Comparison of ENCODE assay signal across 12 cellular contexts in the genomic region with DNA sequence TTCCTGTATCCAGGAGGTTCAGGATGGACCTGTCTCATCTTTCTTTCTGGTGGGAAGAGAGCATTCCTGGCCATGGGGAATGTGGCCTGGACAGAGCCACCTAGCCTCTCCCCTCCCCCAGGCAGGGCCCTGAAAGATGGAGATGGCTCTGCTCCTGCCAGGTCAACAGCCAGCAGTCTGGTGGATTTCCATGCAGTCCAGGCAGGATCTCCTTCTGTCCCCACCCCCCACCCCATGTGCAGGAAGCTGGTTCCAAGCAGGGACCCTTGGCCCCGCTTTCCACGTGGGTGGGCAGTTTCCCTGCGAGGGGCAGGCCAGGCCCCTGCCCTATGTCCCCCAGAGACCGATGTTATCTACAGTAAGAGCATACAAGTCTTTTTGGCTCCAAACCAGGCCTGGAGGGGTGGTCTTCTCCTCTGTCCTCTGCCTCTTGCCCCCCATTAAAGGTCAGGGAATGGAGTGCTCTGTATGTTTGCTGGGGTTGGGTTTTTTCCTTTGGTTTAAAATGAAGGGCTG.
DNase-seq lines count a peak whose midpoint lies in the region; ATAC-seq, FAIRE-seq and TF ChIP-seq lines count a peak whose summit lies in the region.
"Had no signal": no experiment of that assay in that cellular context is flagged by ENCODE, and none has a peak within 500 bp of the region (broad histone marks: within the 10 kb centered on the region; RNA-seq: fewer than 3 reads in every experiment).

No MANE protein-coding gene starts in this region.

- H3K27me3 ChIP-seq in HepG2 (ENCODE audit: control insufficient read depth in 1 of 2, insufficient read depth in 2 of 2, low read length in 2 of 2) (no peaks in the 10 kb centered on the region), right lobe of liver (no peaks in the 10 kb centered on the region), vagina (no peaks in the 10 kb centered on the region)

- TF ChIP-seq RAD21 in HepG2 (CRISPR knock-in tag; IDR thresholded peaks at IDR 0.05) = no peak

- ATAC-seq in HepG2 = no peak
- ATAC-seq in right lobe of liver = no peak
- ATAC-seq in HG03342 (IDR thresholded peaks at IDR 0.05; ENCODE audit: unreplicated experiment) = no peak
- ATAC-seq in HG03045 (IDR thresholded peaks at IDR 0.05; ENCODE audit: unreplicated experiment) = no peak
- no peak for ATAC-seq in GM21367 (IDR thresholded peaks at IDR 0.05; ENCODE audit: unreplicated experiment)

- H3K9ac ChIP-seq in HepG2 (ENCODE audit: insufficient read depth, low read depth, low read length) = no peak overlapping the region
- H3K9ac ChIP-seq: GM23248 had no signal

- H3K27ac Mint-ChIP-seq in activated T-helper 1 cell treated with anti-CD3 and anti-CD28 coated beads, Interleukin-12 subunit alpha, Interleukin-12 subunit beta, Interleukin-2, Interleukin-4 antibody, amounts not matched to agents 30 ng/mL and 10 ng/mL and 1 ng/mL, durations not matched to agents 14 hours and 24 hours and 36 hours = peak overlapping the region; percentile 2
- peak overlapping the region; percentile 60 to 92 (median 89) for H3K27ac Mint-ChIP-seq in nephron

- peaks cover 99% of the 10 kb centered on the region for H3K4me1 ChIP-seq in HepG2 (ENCODE audit: insufficient read depth, low read length)
- H3K4me1 ChIP-seq in right lobe of liver = peaks cover 0 to 80% (median 45%) of the 10 kb centered on the region in 4 donors
- H3K4me1 ChIP-seq in vagina = peaks cover 100% of the 10 kb centered on the region

- H3K36me3 Mint-ChIP-seq in activated T-helper 1 cell treated with anti-CD3 and anti-CD28 coated beads, Interleukin-12 subunit alpha, Interleukin-12 subunit beta, Interleukin-2, Interleukin-4 antibody, amounts not matched to agents 30 ng/mL and 10 ng/mL and 1 ng/mL, durations not matched to agents 14 hours and 24 hours and 36 hours (ENCODE audit: low read depth) = peaks cover 8% of the 10 kb centered on the region
- H3K36me3 Mint-ChIP-seq in nephron (ENCODE audit: low read depth) = no peaks in the 10 kb centered on the region

- TF ChIP-seq POLR2A in HepG2 (IDR thresholded peaks at IDR 0.05; ENCODE audit: insufficient read depth in 1 of 2, low read depth in 2 of 2, low read length in 2 of 2) = no peak
- TF ChIP-seq POLR2A in right lobe of liver (IDR thresholded peaks at IDR 0.05) = no peak
- TF ChIP-seq POLR2A in vagina (IDR thresholded peaks at IDR 0.05) = no peak

- no peak overlapping the region for H3K4me3 Mint-ChIP-seq in activated T-helper 1 cell treated with anti-CD3 and anti-CD28 coated beads, Interleukin-12 subunit alpha, Interleukin-12 subunit beta, Interleukin-2, Interleukin-4 antibody, amounts not matched to agents 30 ng/mL and 10 ng/mL and 1 ng/mL, durations not matched to agents 14 hours and 24 hours and 36 hours
- H3K4me3 Mint-ChIP-seq in nephron = peak overlapping the region; percentile 5 to 25 (median 10)

- H3K27ac ChIP-seq in HepG2 (ENCODE audit: extremely low read length, insufficient read depth, low read length) (no peak overlapping the region), right lobe of liver (no peak overlapping the region), vagina (peak overlapping the region; percentile 95)
- H3K27ac ChIP-seq: GM23248 had no signal

- TF ChIP-seq CTCF in HepG2 (CRISPR knock-in tag; IDR thresholded peaks at IDR 0.05) (no peak), right lobe of liver (IDR thresholded peaks at IDR 0.05) (no peak), nephron (IDR thresholded peaks at IDR 0.05; ENCODE audit: unreplicated experiment in 3 of 3) (no peak), vagina (IDR thresholded peaks at IDR 0.05) (no peak)

- WGBS in HepG2 (ENCODE audit: low lambda C conversion rate) = 53% methylated on average over 4 of the region's 4 CpGs
- WGBS in right lobe of liver (ENCODE audit: insufficient coverage, low coverage, low lambda C conversion rate, missing lambda C conversion rate) = 27% methylated on average over 2 of the region's 4 CpGs

- no TSS peak for BruUV-seq in HepG2 (replicated peaks; lab: Mats Ljungman, UMichigan)

- no peaks in the 10 kb centered on the region for H3K9me3 ChIP-seq in HepG2 (ENCODE audit: low read length)
- H3K9me3 ChIP-seq in right lobe of liver = no peaks in the 10 kb centered on the region
- H3K9me3 ChIP-seq in vagina = no peaks in the 10 kb centered on the region
- H3K9me3 ChIP-seq: thoracic aorta had no signal

- peaks cover 77% of the 10 kb centered on the region for H3K4me1 Mint-ChIP-seq in activated T-helper 1 cell treated with anti-CD3 and anti-CD28 coated beads, Interleukin-12 subunit alpha, Interleukin-12 subunit beta, Interleukin-2, Interleukin-4 antibody, amounts not matched to agents 30 ng/mL and 10 ng/mL and 1 ng/mL, durations not matched to agents 14 hours and 24 hours and 36 hours (ENCODE audit: low read depth)
- peaks cover 85% of the 10 kb centered on the region for H3K4me1 Mint-ChIP-seq in nephron

- H3K4me2 ChIP-seq in HepG2 (ENCODE audit: low read depth, low read length) = no peak overlapping the region

- FAIRE-seq in HepG2 (lab: Jason Lieb, UNC) = no peak
- FAIRE-seq: frontal cortex had no signal

- no peak overlapping the region for H2AFZ ChIP-seq in HepG2 (ENCODE audit: low read length)
- H2AFZ ChIP-seq: GM23248 had no signal

- CTCF ChIA-PET in HepG2 (lab: Yijun Ruan, JAX; ENCODE audit: low intra/inter-chr PET ratio, low total read pairs) = no interaction called here

- no peaks in the 10 kb centered on the region for H3K27me3 Mint-ChIP-seq in activated T-helper 1 cell treated with anti-CD3 and anti-CD28 coated beads, Interleukin-12 subunit alpha, Interleukin-12 subunit beta, Interleukin-2, Interleukin-4 antibody, amounts not matched to agents 30 ng/mL and 10 ng/mL and 1 ng/mL, durations not matched to agents 14 hours and 24 hours and 36 hours (ENCODE audit: insufficient read depth)
- no peaks in the 10 kb centered on the region for H3K27me3 Mint-ChIP-seq in nephron (ENCODE audit: low read depth)

- no peak for DNase-seq in HepG2 (ENCODE audit: low spot score)
- no peak for DNase-seq in right lobe of liver
- no peak for DNase-seq in activated T-helper 1 cell treated with anti-CD3 and anti-CD28 coated beads, Interleukin-12 subunit alpha, Interleukin-12 subunit beta, Interleukin-2, Interleukin-4 antibody, amounts not matched to agents 30 ng/mL and 10 ng/mL and 1 ng/mL, durations not matched to agents 14 hours and 24 hours and 36 hours (ENCODE audit: low spot score)
- no peak for DNase-seq in vagina (ENCODE audit: extremely low spot score in 2 of 2)
- DNase-seq: activated naive CD4-positive, alpha-beta T cell; GM23248 had no signal

- H3K36me3 ChIP-seq in HepG2 (replicated peaks in 1 of 2; ENCODE audit: control insufficient read depth in 1 of 2, insufficient read depth in 2 of 2, low read length in 2 of 2) (peaks cover 7 to 18% of the 10 kb centered on the region in 2 experiments; a peak in 4 of 5 replicates), right lobe of liver (no peaks in the 10 kb centered on the region), vagina (no peaks in the 10 kb centered on the region)
- H3K36me3 ChIP-seq: thoracic aorta had no signal

- in situ Hi-C loops in HepG2 (cut with HindIII; ENCODE audit: extremely low pct_ligation_motif_present, low pct_unique_long_range_greater_than_20kb) = no loop called here

- TF ChIP-seq EP300 in HepG2 (IDR thresholded peaks at IDR 0.05; ENCODE audit: low read depth in 2 of 2, low read length in 2 of 2) = no peak
- TF ChIP-seq EP300 in HepG2 (CRISPR knock-in tag; IDR thresholded peaks at IDR 0.05; ENCODE audit: borderline replicate concordance) = no peak

- intact Hi-C loops in HepG2 (cut with micrococcal nuclease; ENCODE audit: unreplicated experiment) (no loop called here), right lobe of liver (cut with DNase I) (no loop called here), vagina (cut with DNase I) (no loop called here)
- intact Hi-C loops in activated T-helper 1 cell treated with anti-CD3 and anti-CD28 coated beads, Interleukin-12 subunit alpha, Interleukin-12 subunit beta, Interleukin-2, Interleukin-4 antibody, amounts not matched to agents 30 ng/mL and 10 ng/mL and 1 ng/mL, durations not matched to agents 14 hours and 24 hours and 36 hours (cut with micrococcal nuclease) = no loop called here

- peaks cover 97% of the 10 kb centered on the region for H4K20me1 ChIP-seq in HepG2 (ENCODE audit: insufficient read depth, low read length)

- peaks cover 95% of the 10 kb centered on the region for H3K79me2 ChIP-seq in HepG2 (ENCODE audit: insufficient read depth, low read length)

- POLR2A ChIA-PET in HepG2 (lab: Yijun Ruan, JAX) = interaction anchor here (1.0 to 3.3 kb wide), 2 partner anchors 12 to 18 kb away, joined by 4 to 23 read pairs; no protein-coding TSS in a partner anchor

- H3K9me3 Mint-ChIP-seq in activated T-helper 1 cell treated with anti-CD3 and anti-CD28 coated beads, Interleukin-12 subunit alpha, Interleukin-12 subunit beta, Interleukin-2, Interleukin-4 antibody, amounts not matched to agents 30 ng/mL and 10 ng/mL and 1 ng/mL, durations not matched to agents 14 hours and 24 hours and 36 hours = no peaks in the 10 kb centered on the region
- H3K9me3 Mint-ChIP-seq in nephron = no peaks in the 10 kb centered on the region

- H3K4me3 ChIP-seq in HepG2 (replicated peaks in 1 of 3; ENCODE audit: insufficient read depth in 1 of 3, low read depth in 2 of 3, low read length in 3 of 3) = no peak overlapping the region
- H3K4me3 ChIP-seq in right lobe of liver = no peak overlapping the region
- no peak overlapping the region for H3K4me3 ChIP-seq in vagina
- H3K4me3 ChIP-seq: GM23248, thoracic aorta had no signal

TF ChIP-seq in HepG2, 621 proteins besides CTCF, POLR2A, EP300 and RAD21 (continues in another document):
- TF ChIP-seq ZNF782 (CRISPR knock-in tag; IDR thresholded peaks at IDR 0.05; ENCODE audit: borderline replicate concordance) = no peak
- TF ChIP-seq, protein P1, sequence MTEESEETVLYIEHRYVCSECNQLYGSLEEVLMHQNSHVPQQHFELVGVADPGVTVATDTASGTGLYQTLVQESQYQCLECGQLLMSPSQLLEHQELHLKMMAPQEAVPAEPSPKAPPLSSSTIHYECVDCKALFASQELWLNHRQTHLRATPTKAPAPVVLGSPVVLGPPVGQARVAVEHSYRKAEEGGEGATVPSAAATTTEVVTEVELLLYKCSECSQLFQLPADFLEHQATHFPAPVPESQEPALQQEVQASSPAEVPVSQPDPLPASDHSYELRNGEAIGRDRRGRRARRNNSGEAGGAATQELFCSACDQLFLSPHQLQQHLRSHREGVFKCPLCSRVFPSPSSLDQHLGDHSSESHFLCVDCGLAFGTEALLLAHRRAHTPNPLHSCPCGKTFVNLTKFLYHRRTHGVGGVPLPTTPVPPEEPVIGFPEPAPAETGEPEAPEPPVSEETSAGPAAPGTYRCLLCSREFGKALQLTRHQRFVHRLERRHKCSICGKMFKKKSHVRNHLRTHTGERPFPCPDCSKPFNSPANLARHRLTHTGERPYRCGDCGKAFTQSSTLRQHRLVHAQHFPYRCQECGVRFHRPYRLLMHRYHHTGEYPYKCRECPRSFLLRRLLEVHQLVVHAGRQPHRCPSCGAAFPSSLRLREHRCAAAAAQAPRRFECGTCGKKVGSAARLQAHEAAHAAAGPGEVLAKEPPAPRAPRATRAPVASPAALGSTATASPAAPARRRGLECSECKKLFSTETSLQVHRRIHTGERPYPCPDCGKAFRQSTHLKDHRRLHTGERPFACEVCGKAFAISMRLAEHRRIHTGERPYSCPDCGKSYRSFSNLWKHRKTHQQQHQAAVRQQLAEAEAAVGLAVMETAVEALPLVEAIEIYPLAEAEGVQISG (CRISPR knock-in tag; IDR thresholded peaks at IDR 0.05) = 0 out of 2 replicates have a peak, but pooled peaks have one; percentile 15
